Comparison of ENCODE assay signal across 18 cellular contexts in genomic region chr3:13839253-13839652, GRCh38. TPM values are rescaled to one million over a fixed set of nuclear protein-coding genes. Genes with fewer than 3 reads are reported as not detected.
DNase-seq lines count a peak whose midpoint lies in the region; FAIRE-seq and TF ChIP-seq lines count a peak whose summit lies in the region.
"Had no signal": no experiment of that assay in that cellular context is flagged by ENCODE, and none has a peak within 500 bp of the region (broad histone marks: within the 10 kb centered on the region; RNA-seq: fewer than 3 reads in every experiment).

No MANE protein-coding gene starts in this region.

- H3K4me1 ChIP-seq in keratinocyte (ENCODE audit: control insufficient read depth, extremely low read depth, insufficient read depth, low read length) (peaks cover 64% of the 10 kb centered on the region), mammary epithelial cell (ENCODE audit: insufficient read depth, low read length) (peaks cover 49% of the 10 kb centered on the region)
- H3K4me1 ChIP-seq: Caco-2 had no signal

- dilution Hi-C loops in keratinocyte (cut with MboI; ENCODE audit: extremely low pct_ligation_motif_present, low sequenced_read_pairs) (no loop called here), mammary epithelial cell (cut with HindIII; ENCODE audit: low sequenced_read_pairs) (loop anchor here (25.0 kb wide), 1 partner anchor 327 kb away; no protein-coding TSS in a partner anchor)

- TF ChIP-seq CTCF in RWPE1 (conservative IDR thresholded peaks at IDR 0.05; ENCODE audit: low read depth) (no peak), keratinocyte (optimal IDR thresholded peaks at IDR 0.05 in 1 of 3, IDR thresholded peaks at IDR 0.05 in 1 of 3, conservative IDR thresholded peaks at IDR 0.05 in 1 of 3; ENCODE audit: extremely low read depth in 1 of 3, insufficient read depth in 2 of 3, low read length in 3 of 3) (no peak), mammary epithelial cell (conservative IDR thresholded peaks at IDR 0.05 in 1 of 2, IDR thresholded peaks at IDR 0.05 in 1 of 2; ENCODE audit: extremely low read depth in 1 of 2, insufficient read depth in 1 of 2, low read depth in 1 of 2, low read length in 2 of 2) (no peak)

- H3K27ac ChIP-seq in RWPE1: peak overlapping the region; percentile 67
- H3K27ac ChIP-seq in keratinocyte (ENCODE audit: control insufficient read depth, insufficient read depth, low read length): peak overlapping the region; percentile 74
- no peak overlapping the region for H3K27ac ChIP-seq in mammary epithelial cell (ENCODE audit: insufficient read depth, low read depth, low read length)
- H3K27ac ChIP-seq: 22Rv1 had no signal

- H3K27me3 ChIP-seq in keratinocyte (ENCODE audit: control insufficient read depth, extremely low read depth, insufficient read depth, low read length) (no peaks in the 10 kb centered on the region), mammary epithelial cell (ENCODE audit: insufficient read depth, low read length) (no peaks in the 10 kb centered on the region)

- H3K79me2 ChIP-seq in keratinocyte (ENCODE audit: control insufficient read depth, insufficient read depth, low read length) (peaks cover 89% of the 10 kb centered on the region), mammary epithelial cell (ENCODE audit: insufficient read depth, low read length) (peaks cover 64% of the 10 kb centered on the region)

- H3K4me2 ChIP-seq in keratinocyte (ENCODE audit: control insufficient read depth, extremely low read depth, insufficient read depth, low read depth, low read length) (peak overlapping the region; percentile 20), mammary epithelial cell (ENCODE audit: insufficient read depth, low read depth, low read length) (no peak overlapping the region)

- H3K9me3 ChIP-seq in keratinocyte (ENCODE audit: control insufficient read depth, low read depth, low read length) (no peaks in the 10 kb centered on the region), mammary epithelial cell (replicated peaks; ENCODE audit: insufficient read depth, low read length) (no peaks in the 10 kb centered on the region)
- H3K9me3 ChIP-seq: Caco-2 had no signal

- CTCF ChIA-PET in RWPE1 (lab: Yijun Ruan, JAX): no interaction called here
- CTCF ChIA-PET in mammary epithelial cell (lab: Charles Lee; ENCODE audit: low non-redundant PET): interaction anchor here (0.6 kb wide), 1 partner anchor 388 kb away, joined by 5 read pairs; no protein-coding TSS in a partner anchor

- in situ Hi-C loops in mammary epithelial cell (cut with MboI; ENCODE audit: low sequenced_read_pairs in 2 of 2): no loop called here

- 96% methylated on average over 3 of the region's 4 CpGs for WGBS in mammary epithelial cell (ENCODE audit: low coverage, missing lambda C conversion rate)

- peaks cover 3% of the 10 kb centered on the region for H3K9me1 ChIP-seq in keratinocyte (ENCODE audit: control insufficient read depth, extremely low read depth, insufficient read depth, low read length)

- H3K36me3 ChIP-seq in keratinocyte (ENCODE audit: control insufficient read depth in 2 of 2, extremely low read depth in 1 of 2, insufficient read depth in 2 of 2, low read length in 2 of 2) (peaks cover 5 to 61% of the 10 kb centered on the region in 2 experiments), mammary epithelial cell (ENCODE audit: insufficient read depth, low read length) (peaks cover 2% of the 10 kb centered on the region)

- BruUV-seq in mammary epithelial cell (replicated peaks; lab: Mats Ljungman, UMichigan): no TSS peak

- peak; percentile 76 for FAIRE-seq in keratinocyte (lab: Jason Lieb, UNC)
- FAIRE-seq: GM19239 had no signal

- H3K9ac ChIP-seq in keratinocyte (ENCODE audit: control insufficient read depth, extremely low read depth, insufficient read depth, low read length) (no peak overlapping the region), mammary epithelial cell (ENCODE audit: insufficient read depth, low read length) (no peak overlapping the region)

- H3K4me3 ChIP-seq in keratinocyte (ENCODE audit: control insufficient read depth in 2 of 3, extremely low read depth in 1 of 3, insufficient read depth in 2 of 3, low read depth in 1 of 3, low read length in 3 of 3) (no peak overlapping the region), mammary epithelial cell (replicated peaks in 1 of 3; ENCODE audit: insufficient read depth in 1 of 3, low read depth in 2 of 3, low read length in 3 of 3) (no peak overlapping the region)

- intact Hi-C loops in mammary epithelial cell (cut with micrococcal nuclease): no loop called here

- H4K20me1 ChIP-seq in keratinocyte (ENCODE audit: control insufficient read depth, extremely low read depth, insufficient read depth, low read length): no peaks in the 10 kb centered on the region
- H4K20me1 ChIP-seq in mammary epithelial cell (ENCODE audit: insufficient read depth, low read length): no peaks in the 10 kb centered on the region

- POLR2A ChIA-PET in RWPE1 (lab: Yijun Ruan, JAX; ENCODE audit: low non-redundant PET): no interaction called here

- H2AFZ ChIP-seq in keratinocyte (ENCODE audit: control insufficient read depth, low read length) (no peak overlapping the region), mammary epithelial cell (ENCODE audit: low read depth, low read length) (no peak overlapping the region)

- peak; percentile 17 for DNase-seq in ELR (ENCODE audit: low read depth)
- no peak for DNase-seq in RWPE1 (ENCODE audit: low spot score)
- DNase-seq in keratinocyte (ENCODE audit: low read depth, low spot score): no peak
- peak; percentile 46 for DNase-seq in renal cortical epithelial cell (ENCODE audit: low read depth)
- no peak for DNase-seq in mammary epithelial cell
- DNase-seq in NOMO-1 treated with DMSO at 0.1 percent for 48 hours (lab: John Stamatoyannopoulos, UW; ENCODE audit: unreplicated experiment): no peak
- no peak for DNase-seq in cortex of kidney (lab: John Stamatoyannopoulos, UW)
- DNase-seq: Caco-2; CD8-positive, alpha-beta memory T cell; DND-41; GF-D8; HCEC 1CT had no signal

RNA-seq across cellular contexts. Expression of gene WNT7A, which starts 40.6 kb away (rescaled TPM):
- 13.0 to 36.7 TPM (median 20.3 TPM) in 3 replicates for polyA plus RNA-seq in keratinocyte
- polyA plus RNA-seq in keratinocyte (2011; ENCODE audit: low read depth): 5.5 TPM
- 16.2 and 26.7 TPM in 2 replicates for polyA plus RNA-seq in keratinocyte (2011; cell fraction: cytosol; rRNA removed)
- polyA plus RNA-seq in keratinocyte (2011; cell fraction: nucleus; rRNA removed): 26.3 and 31.8 TPM in 2 replicates
- 8.2 and 51.3 TPM in 2 replicates for polyA plus RNA-seq in keratinocyte (2012; ENCODE audit: low replicate concordance)
- polyA minus RNA-seq in keratinocyte: 17.3 to 89.8 TPM (median 32.9 TPM) in 3 replicates
- polyA minus RNA-seq in keratinocyte (2011; cell fraction: cytosol; rRNA and poly(A)+ RNA removed): 39.5 TPM
- polyA minus RNA-seq in keratinocyte (2011; cell fraction: nucleus; rRNA and poly(A)+ RNA removed): 30.3 and 32.0 TPM in 2 replicates
- total RNA-seq in renal cortical epithelial cell: 23.1 and 54.5 TPM in 2 replicates
- total RNA-seq in mammary epithelial cell: 10 to 100 TPM in 1 of 2 donors, under 1 TPM in 1; 0.67 to 19.9 TPM
- 11.1 TPM for polyA plus RNA-seq in mammary epithelial cell
- polyA minus RNA-seq in mammary epithelial cell: 27.6 TPM
- total RNA-seq: A673, H4 had no signal
- polyA plus RNA-seq: BJ, CD14-positive monocyte had no signal

Comparison
In these comparisons a context has a peak if more than half of its experiments do, and no peak if none do; other contexts are left out.
1. DNase-seq: peak in ELR (single experiment) and renal cortical epithelial cell (single experiment); none in RWPE1 (single experiment), keratinocyte (single experiment), mammary epithelial cell (single experiment), NOMO-1 treated with DMSO at 0.1 percent for 48 hours (single experiment) and cortex of kidney (single experiment).